ENCODE assay signal across 1 cellular context in the genomic region with DNA sequence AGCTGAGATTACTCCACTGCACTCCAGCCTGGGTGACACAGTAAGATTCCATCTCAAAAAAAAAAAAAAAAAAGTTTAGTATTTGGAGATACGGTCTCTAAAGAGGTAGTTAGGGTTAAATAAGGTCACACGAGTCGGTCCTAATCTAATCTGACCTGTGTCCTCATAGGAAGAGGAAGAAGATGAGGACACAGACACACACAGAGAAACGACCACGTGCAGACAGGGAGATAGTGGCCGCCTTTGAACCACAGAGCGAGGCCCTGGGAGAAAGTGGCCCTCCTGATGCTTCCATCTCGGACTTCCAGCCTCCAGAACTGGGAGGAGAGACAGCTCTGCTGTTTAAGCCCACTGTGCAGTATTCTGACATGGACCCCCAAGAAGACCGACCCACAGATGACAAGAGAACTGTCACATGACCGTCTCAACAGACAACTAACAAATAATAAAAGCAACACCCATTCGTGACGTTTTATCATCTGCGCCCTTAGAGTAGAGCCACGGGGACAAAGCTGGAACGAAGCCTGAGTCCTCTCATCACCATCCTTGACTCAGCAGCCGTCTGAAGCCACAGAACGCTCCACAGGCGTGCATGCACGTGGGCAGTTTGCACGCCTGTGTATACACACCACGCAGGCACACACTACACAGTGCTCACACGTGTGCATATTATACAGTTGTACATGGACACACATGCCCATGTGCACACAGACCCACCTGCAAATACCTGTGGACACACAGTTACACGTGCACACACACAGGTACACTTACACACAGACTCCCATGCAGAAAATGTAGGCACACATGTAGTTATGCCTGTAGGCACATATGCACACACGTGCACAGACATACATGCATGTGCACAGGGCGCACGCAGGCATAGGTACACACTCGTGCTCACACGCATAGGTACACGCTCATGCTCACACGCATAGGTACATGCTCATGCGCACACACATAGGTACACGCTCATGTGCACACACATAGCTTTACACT.
TF ChIP-seq lines count a peak whose summit lies in the region.

No MANE protein-coding gene starts in this region.

TF ChIP-seq in K562, 482 proteins besides CTCF, POLR2A, EP300 and RAD21 (continued from another document and continues in another):
- TF ChIP-seq, protein P1, sequence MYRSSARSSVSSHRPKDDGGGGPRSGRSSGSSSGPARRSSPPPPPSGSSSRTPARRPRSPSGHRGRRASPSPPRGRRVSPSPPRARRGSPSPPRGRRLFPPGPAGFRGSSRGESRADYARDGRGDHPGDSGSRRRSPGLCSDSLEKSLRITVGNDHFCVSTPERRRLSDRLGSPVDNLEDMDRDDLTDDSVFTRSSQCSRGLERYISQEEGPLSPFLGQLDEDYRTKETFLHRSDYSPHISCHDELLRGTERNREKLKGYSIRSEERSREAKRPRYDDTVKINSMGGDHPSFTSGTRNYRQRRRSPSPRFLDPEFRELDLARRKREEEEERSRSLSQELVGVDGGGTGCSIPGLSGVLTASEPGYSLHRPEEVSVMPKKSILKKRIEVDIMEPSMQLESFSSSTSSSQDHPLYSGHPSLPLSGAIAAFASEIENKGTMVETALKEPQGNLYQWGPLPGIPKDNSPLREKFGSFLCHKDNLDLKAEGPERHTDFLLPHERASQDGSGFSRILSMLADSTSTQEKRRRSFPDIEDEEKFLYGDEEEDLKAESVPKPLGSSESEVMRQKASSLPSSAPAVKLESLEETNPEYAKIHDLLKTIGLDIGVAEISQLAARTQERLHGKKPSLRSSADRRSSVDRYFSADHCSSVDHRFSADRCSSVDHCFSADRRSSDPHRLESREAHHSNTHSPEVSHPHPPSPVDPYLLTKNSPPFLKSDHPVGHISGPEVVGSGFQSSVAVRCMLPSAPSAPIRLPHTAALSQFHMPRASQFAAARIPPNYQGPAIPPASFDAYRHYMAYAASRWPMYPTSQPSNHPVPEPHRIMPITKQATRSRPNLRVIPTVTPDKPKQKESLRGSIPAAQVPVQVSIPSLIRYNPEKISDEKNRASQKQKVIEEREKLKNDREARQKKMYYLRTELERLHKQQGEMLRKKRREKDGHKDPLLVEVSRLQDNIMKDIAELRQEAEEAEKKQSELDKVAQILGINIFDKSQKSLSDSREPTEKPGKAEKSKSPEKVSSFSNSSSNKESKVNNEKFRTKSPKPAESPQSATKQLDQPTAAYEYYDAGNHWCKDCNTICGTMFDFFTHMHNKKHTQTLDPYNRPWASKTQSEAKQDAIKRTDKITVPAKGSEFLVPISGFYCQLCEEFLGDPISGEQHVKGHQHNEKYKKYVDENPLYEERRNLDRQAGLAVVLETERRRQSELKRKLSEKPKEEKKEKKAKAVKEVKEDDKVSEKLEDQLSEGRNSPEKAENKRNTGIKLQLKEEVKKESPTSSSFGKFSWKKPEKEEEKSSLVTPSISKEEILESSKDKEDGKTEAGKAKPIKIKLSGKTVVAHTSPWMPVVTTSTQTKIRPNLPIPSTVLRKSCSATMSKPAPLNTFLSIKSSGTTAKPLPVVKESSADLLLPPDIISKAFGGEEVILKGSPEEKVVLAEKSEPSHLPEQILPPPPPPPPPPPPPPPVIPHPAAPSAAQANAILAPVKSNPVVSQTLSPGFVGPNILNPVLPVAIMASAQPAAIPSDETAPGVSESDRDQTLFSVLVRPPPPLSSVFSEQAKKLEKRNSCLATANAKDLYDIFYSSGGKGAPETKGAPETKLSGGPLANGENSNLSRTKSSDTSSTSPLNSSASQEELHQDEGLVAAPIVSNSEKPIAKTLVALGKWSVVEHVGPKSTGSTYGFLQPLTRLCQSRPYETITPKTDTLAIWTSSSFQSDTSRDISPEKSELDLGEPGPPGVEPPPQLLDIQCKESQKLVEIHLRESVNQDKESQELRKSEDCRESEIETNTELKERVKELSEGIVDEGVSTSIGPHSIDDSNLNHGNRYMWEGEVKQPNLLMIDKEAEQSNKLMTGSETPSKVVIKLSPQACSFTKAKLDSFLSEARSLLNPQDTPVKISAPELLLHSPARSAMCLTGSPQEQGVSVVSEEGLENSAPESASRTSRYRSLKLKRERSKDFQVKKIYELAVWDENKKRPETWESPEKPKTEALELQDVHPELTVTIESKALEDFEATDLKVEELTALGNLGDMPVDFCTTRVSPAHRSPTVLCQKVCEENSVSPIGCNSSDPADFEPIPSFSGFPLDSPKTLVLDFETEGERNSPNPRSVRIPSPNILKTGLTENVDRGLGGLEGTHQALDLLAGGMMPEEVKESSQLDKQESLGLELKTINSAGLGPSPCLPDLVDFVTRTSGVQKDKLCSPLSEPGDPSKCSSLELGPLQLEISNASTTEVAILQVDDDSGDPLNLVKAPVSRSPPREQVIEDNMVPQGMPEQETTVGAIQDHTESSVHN (IDR thresholded peaks at IDR 0.05; ENCODE audit: borderline replicate concordance in 1 of 2, low read depth in 1 of 2) = peak in 1 of 2 experiments; percentile 61; a peak in 2 of 4 replicates
- TF ChIP-seq FOXJ2 (tag; IDR thresholded peaks at IDR 0.05) = no peak
- TF ChIP-seq NBN (IDR thresholded peaks at IDR 0.05; ENCODE audit: low read depth) = 0 out of 2 replicates have a peak, but pooled peaks have one; percentile 59
- no peak for TF ChIP-seq CBX3 (IDR thresholded peaks at IDR 0.05; ENCODE audit: borderline replicate concordance in 1 of 2, low read length in 2 of 2)
- no peak for TF ChIP-seq ZBTB1 (CRISPR knock-in tag; IDR thresholded peaks at IDR 0.05; ENCODE audit: borderline replicate concordance, low read depth)
- no peak for TF ChIP-seq HDGF (IDR thresholded peaks at IDR 0.05)
- no peak for TF ChIP-seq NFIX (CRISPR knock-in tag; IDR thresholded peaks at IDR 0.05; ENCODE audit: low read depth)
- no peak for TF ChIP-seq SMAD3 (CRISPR knock-in tag; conservative IDR thresholded peaks at IDR 0.05)
- TF ChIP-seq EP400 (IDR thresholded peaks at IDR 0.05) = peak; percentile 55
- TF ChIP-seq, protein P2, sequence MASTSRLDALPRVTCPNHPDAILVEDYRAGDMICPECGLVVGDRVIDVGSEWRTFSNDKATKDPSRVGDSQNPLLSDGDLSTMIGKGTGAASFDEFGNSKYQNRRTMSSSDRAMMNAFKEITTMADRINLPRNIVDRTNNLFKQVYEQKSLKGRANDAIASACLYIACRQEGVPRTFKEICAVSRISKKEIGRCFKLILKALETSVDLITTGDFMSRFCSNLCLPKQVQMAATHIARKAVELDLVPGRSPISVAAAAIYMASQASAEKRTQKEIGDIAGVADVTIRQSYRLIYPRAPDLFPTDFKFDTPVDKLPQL (IDR thresholded peaks at IDR 0.05; ENCODE audit: extremely low read depth, insufficient read length) = no peak
- TF ChIP-seq SIN3B (IDR thresholded peaks at IDR 0.05; ENCODE audit: low read depth) = no peak
- TF ChIP-seq ZNF79 (CRISPR knock-in tag; IDR thresholded peaks at IDR 0.05; ENCODE audit: low read depth) = no peak
- peak; percentile 97 for TF ChIP-seq L3MBTL2 (IDR thresholded peaks at IDR 0.05)
- no peak; the same call in 1 of the 2 replicates for TF ChIP-seq HDAC2 (IDR thresholded peaks at IDR 0.05)
- TF ChIP-seq, protein P3, sequence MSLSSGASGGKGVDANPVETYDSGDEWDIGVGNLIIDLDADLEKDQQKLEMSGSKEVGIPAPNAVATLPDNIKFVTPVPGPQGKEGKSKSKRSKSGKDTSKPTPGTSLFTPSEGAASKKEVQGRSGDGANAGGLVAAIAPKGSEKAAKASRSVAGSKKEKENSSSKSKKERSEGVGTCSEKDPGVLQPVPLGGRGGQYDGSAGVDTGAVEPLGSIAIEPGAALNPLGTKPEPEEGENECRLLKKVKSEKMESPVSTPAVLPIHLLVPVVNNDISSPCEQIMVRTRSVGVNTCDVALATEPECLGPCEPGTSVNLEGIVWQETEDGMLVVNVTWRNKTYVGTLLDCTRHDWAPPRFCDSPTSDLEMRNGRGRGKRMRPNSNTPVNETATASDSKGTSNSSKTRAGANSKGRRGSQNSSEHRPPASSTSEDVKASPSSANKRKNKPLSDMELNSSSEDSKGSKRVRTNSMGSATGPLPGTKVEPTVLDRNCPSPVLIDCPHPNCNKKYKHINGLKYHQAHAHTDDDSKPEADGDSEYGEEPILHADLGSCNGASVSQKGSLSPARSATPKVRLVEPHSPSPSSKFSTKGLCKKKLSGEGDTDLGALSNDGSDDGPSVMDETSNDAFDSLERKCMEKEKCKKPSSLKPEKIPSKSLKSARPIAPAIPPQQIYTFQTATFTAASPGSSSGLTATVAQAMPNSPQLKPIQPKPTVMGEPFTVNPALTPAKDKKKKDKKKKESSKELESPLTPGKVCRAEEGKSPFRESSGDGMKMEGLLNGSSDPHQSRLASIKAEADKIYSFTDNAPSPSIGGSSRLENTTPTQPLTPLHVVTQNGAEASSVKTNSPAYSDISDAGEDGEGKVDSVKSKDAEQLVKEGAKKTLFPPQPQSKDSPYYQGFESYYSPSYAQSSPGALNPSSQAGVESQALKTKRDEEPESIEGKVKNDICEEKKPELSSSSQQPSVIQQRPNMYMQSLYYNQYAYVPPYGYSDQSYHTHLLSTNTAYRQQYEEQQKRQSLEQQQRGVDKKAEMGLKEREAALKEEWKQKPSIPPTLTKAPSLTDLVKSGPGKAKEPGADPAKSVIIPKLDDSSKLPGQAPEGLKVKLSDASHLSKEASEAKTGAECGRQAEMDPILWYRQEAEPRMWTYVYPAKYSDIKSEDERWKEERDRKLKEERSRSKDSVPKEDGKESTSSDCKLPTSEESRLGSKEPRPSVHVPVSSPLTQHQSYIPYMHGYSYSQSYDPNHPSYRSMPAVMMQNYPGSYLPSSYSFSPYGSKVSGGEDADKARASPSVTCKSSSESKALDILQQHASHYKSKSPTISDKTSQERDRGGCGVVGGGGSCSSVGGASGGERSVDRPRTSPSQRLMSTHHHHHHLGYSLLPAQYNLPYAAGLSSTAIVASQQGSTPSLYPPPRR (CRISPR knock-in tag; IDR thresholded peaks at IDR 0.05; ENCODE audit: borderline replicate concordance) = no peak
- peak; percentile 67; the same call in 1 of the 2 replicates for TF ChIP-seq FOXK1 (CRISPR knock-in tag; IDR thresholded peaks at IDR 0.05; ENCODE audit: borderline replicate concordance)
- TF ChIP-seq BACH1 (tag; IDR thresholded peaks at IDR 0.05) = peak; percentile 93
- TF ChIP-seq RBM39 (optimal IDR thresholded peaks at IDR 0.05; ENCODE audit: low read depth, low read length) = no peak
- peak in 1 of 2 experiments; percentile 88; a peak in 1 of 4 replicates for TF ChIP-seq KDM1A (IDR thresholded peaks at IDR 0.05)
- TF ChIP-seq NCOA1 (IDR thresholded peaks at IDR 0.05; ENCODE audit: low read depth) = no peak; the same call in 1 of the 2 replicates
- no peak for TF ChIP-seq NFRKB (IDR thresholded peaks at IDR 0.05; ENCODE audit: low read depth)
- no peak for TF ChIP-seq ZSCAN29 (IDR thresholded peaks at IDR 0.05)
- TF ChIP-seq TOE1 (IDR thresholded peaks at IDR 0.05; ENCODE audit: borderline replicate concordance) = peak; percentile 80; the same call in 1 of the 2 replicates
- 0 out of 2 replicates have a peak, but pooled peaks have one; percentile 56 for TF ChIP-seq TOE1 (CRISPR knock-in tag; IDR thresholded peaks at IDR 0.05; ENCODE audit: borderline replicate concordance, low read depth)
- no peak for TF ChIP-seq MAZ (CRISPR knock-in tag; conservative IDR thresholded peaks at IDR 0.05 in 1 of 2, IDR thresholded peaks at IDR 0.05 in 1 of 2)
- TF ChIP-seq SETDB1 (IDR thresholded peaks at IDR 0.05; ENCODE audit: low read length) = no peak
- TF ChIP-seq, protein P4, sequence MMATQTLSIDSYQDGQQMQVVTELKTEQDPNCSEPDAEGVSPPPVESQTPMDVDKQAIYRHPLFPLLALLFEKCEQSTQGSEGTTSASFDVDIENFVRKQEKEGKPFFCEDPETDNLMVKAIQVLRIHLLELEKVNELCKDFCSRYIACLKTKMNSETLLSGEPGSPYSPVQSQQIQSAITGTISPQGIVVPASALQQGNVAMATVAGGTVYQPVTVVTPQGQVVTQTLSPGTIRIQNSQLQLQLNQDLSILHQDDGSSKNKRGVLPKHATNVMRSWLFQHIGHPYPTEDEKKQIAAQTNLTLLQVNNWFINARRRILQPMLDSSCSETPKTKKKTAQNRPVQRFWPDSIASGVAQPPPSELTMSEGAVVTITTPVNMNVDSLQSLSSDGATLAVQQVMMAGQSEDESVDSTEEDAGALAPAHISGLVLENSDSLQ (IDR thresholded peaks at IDR 0.05) = 0 out of 2 replicates have a peak, but pooled peaks have one; percentile 5
- peak; percentile 26; the same call in 1 of the 2 replicates for TF ChIP-seq ZNF232 (CRISPR knock-in tag; IDR thresholded peaks at IDR 0.05)
- 0 out of 2 replicates have a peak, but pooled peaks have one; percentile 58 for TF ChIP-seq TEAD4 (IDR thresholded peaks at IDR 0.05; ENCODE audit: low read length)
- TF ChIP-seq TEAD4 (CRISPR knock-in tag; IDR thresholded peaks at IDR 0.05; ENCODE audit: borderline replicate concordance) = peak; percentile 77; the same call in 1 of the 2 replicates
- no peak for TF ChIP-seq ZNF589 (CRISPR knock-in tag; IDR thresholded peaks at IDR 0.05; ENCODE audit: low read depth)
- TF ChIP-seq, protein P5, sequence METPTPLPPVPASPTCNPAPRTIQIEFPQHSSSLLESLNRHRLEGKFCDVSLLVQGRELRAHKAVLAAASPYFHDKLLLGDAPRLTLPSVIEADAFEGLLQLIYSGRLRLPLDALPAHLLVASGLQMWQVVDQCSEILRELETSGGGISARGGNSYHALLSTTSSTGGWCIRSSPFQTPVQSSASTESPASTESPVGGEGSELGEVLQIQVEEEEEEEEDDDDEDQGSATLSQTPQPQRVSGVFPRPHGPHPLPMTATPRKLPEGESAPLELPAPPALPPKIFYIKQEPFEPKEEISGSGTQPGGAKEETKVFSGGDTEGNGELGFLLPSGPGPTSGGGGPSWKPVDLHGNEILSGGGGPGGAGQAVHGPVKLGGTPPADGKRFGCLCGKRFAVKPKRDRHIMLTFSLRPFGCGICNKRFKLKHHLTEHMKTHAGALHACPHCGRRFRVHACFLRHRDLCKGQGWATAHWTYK (CRISPR knock-in tag; IDR thresholded peaks at IDR 0.05) = peak; percentile 70; the same call in 1 of the 2 replicates
- TF ChIP-seq, protein P6, sequence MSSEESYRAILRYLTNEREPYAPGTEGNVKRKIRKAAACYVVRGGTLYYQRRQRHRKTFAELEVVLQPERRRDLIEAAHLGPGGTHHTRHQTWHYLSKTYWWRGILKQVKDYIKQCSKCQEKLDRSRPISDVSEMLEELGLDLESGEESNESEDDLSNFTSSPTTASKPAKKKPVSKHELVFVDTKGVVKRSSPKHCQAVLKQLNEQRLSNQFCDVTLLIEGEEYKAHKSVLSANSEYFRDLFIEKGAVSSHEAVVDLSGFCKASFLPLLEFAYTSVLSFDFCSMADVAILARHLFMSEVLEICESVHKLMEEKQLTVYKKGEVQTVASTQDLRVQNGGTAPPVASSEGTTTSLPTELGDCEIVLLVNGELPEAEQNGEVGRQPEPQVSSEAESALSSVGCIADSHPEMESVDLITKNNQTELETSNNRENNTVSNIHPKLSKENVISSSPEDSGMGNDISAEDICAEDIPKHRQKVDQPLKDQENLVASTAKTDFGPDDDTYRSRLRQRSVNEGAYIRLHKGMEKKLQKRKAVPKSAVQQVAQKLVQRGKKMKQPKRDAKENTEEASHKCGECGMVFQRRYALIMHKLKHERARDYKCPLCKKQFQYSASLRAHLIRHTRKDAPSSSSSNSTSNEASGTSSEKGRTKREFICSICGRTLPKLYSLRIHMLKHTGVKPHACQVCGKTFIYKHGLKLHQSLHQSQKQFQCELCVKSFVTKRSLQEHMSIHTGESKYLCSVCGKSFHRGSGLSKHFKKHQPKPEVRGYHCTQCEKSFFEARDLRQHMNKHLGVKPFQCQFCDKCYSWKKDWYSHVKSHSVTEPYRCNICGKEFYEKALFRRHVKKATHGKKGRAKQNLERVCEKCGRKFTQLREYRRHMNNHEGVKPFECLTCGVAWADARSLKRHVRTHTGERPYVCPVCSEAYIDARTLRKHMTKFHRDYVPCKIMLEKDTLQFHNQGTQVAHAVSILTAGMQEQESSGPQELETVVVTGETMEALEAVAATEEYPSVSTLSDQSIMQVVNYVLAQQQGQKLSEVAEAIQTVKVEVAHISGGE (CRISPR knock-in tag; IDR thresholded peaks at IDR 0.05) = 0 out of 6 replicates have a peak, but pooled peaks of 1 of the 3 experiments have one; percentile 30
- TF ChIP-seq FOXA3 (CRISPR knock-in tag; conservative IDR thresholded peaks at IDR 0.05 in 1 of 2, IDR thresholded peaks at IDR 0.05 in 1 of 2) = peak in 1 of 2 experiments; percentile 68; a peak in 2 of 4 replicates
